In the genomic region with DNA sequence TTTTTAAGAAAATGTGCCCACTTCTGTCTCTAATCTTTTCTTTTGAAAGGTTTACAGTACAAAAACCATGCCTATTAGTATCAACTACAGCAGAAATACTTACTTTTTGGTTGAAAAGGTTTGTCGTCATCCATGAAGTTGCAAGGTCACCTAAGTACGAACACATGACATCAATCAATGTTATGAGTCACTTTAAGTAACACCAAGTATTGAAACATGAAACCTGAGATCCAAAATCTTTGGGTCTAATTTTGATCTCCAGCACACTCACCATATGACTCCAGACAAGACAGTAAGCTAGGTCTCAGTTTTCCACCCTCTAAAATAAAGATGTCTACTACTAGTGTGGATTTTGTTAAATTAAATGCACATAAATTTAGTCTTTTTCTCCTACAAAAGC, we compare ENCODE assay signal across 16 cellular contexts. TPM values are rescaled to one million over a fixed set of nuclear protein-coding genes. Genes with fewer than 3 reads are reported as not detected.
DNase-seq lines count a peak whose midpoint lies in the region; ATAC-seq and TF ChIP-seq lines count a peak whose summit lies in the region.
"Had no signal": no experiment of that assay in that cellular context is flagged by ENCODE, and none has a peak within 500 bp of the region (broad histone marks: within the 10 kb centered on the region; RNA-seq: fewer than 3 reads in every experiment).

No MANE protein-coding gene starts in this region.

- ATAC-seq in activated T-cell treated with anti-CD3 and anti-CD28 coated beads, Interleukin-2, amount 50 U/mL, for 72 hours (replicated peaks in 1 of 2) = peak; percentile 37 to 60
- no peak for ATAC-seq in activated T-cell treated with anti-CD3 and anti-CD28 coated beads, Interleukin-2, amount 50 U/mL, for 4 hours
- no peak for ATAC-seq in GM19397 (IDR thresholded peaks at IDR 0.05; ENCODE audit: unreplicated experiment)
- ATAC-seq: A549, GM12878 had no signal

- no peaks in the 10 kb centered on the region for H3K27me3 ChIP-seq in prostate gland (replicated peaks; ENCODE audit: insufficient read depth)

- no peaks in the 10 kb centered on the region for H3K9me3 Mint-ChIP-seq in activated T-cell treated with anti-CD3 and anti-CD28 coated beads, Interleukin-2, amount 50 U/mL, for 72 hours
- H3K9me3 Mint-ChIP-seq in activated T-cell treated with anti-CD3 and anti-CD28 coated beads, Interleukin-2, amount 50 U/mL, for 4 hours = no peaks in the 10 kb centered on the region

- no peak overlapping the region for H3K4me3 Mint-ChIP-seq in activated T-cell treated with anti-CD3 and anti-CD28 coated beads, Interleukin-2, amount 50 U/mL, for 72 hours
- no peak overlapping the region for H3K4me3 Mint-ChIP-seq in activated T-cell treated with anti-CD3 and anti-CD28 coated beads, Interleukin-2, amount 50 U/mL, for 4 hours

- no peaks in the 10 kb centered on the region for H3K9me3 ChIP-seq in prostate gland
- H3K9me3 ChIP-seq: A549, Caco-2, SK-N-SH had no signal

- no peak for DNase-seq in activated T-cell treated with anti-CD3 and anti-CD28 coated beads, Interleukin-2, amount 50 U/mL, for 72 hours
- DNase-seq in activated T-cell treated with anti-CD3 and anti-CD28 coated beads, Interleukin-2, amount 50 U/mL, for 4 hours = no peak
- peak; percentile 9 for DNase-seq in amniotic epithelial cell (ENCODE audit: low read depth)
- DNase-seq in foreskin fibroblast = peak; percentile 12 to 45
- DNase-seq in activated CD4-positive, alpha-beta T cell treated with anti-CD3 and anti-CD28 coated beads, Interleukin-2, amount 50 U/mL, for 48 hours = no peak
- DNase-seq in prostate gland (ENCODE audit: low spot score) = no peak
- no peak for DNase-seq in effector CD4-positive, alpha-beta T cell
- DNase-seq: Caco-2, Karpas-422, NCI-H1930, NCI-H2227 treated with DMSO at 0.1 percent for 48 hours, NCI-H526, SK-N-SH had no signal

- H3K27ac Mint-ChIP-seq in activated T-cell treated with anti-CD3 and anti-CD28 coated beads, Interleukin-2, amount 50 U/mL, for 72 hours = no peak overlapping the region

- H3K4me1 ChIP-seq in prostate gland (replicated peaks) = no peaks in the 10 kb centered on the region
- H3K4me1 ChIP-seq: Caco-2 had no signal

- WGBS in prostate gland = 80% methylated on average over 2 of the region's 2 CpGs

- H3K4me3 ChIP-seq in foreskin fibroblast (ENCODE audit: low read depth in 1 of 2, low read length in 2 of 2) = no peak overlapping the region
- no peak overlapping the region for H3K4me3 ChIP-seq in prostate gland
- H3K4me3 ChIP-seq: A549, GM12878 had no signal

- no peak overlapping the region for H3K27ac ChIP-seq in prostate gland
- H3K27ac ChIP-seq: A549 had no signal

- no peak for TF ChIP-seq POLR2A in prostate gland (IDR thresholded peaks at IDR 0.05)

- TF ChIP-seq CTCF in foreskin fibroblast (IDR thresholded peaks at IDR 0.05; ENCODE audit: low read depth, low read length) = no peak
- TF ChIP-seq CTCF in prostate gland (IDR thresholded peaks at IDR 0.05) = no peak

- no peaks in the 10 kb centered on the region for H3K27me3 Mint-ChIP-seq in activated T-cell treated with anti-CD3 and anti-CD28 coated beads, Interleukin-2, amount 50 U/mL, for 72 hours (ENCODE audit: low read depth)
- no peaks in the 10 kb centered on the region for H3K27me3 Mint-ChIP-seq in activated T-cell treated with anti-CD3 and anti-CD28 coated beads, Interleukin-2, amount 50 U/mL, for 4 hours (ENCODE audit: low read depth)

- intact Hi-C loops in prostate gland (cut with DNase I) = no loop called here

- H3K36me3 ChIP-seq in prostate gland = no peaks in the 10 kb centered on the region

- H3K36me3 Mint-ChIP-seq in activated T-cell treated with anti-CD3 and anti-CD28 coated beads, Interleukin-2, amount 50 U/mL, for 72 hours (ENCODE audit: insufficient read depth in 2 of 2) = peaks cover 0 to 4% of the 10 kb centered on the region in 2 donors
- no peaks in the 10 kb centered on the region for H3K36me3 Mint-ChIP-seq in activated T-cell treated with anti-CD3 and anti-CD28 coated beads, Interleukin-2, amount 50 U/mL, for 4 hours (ENCODE audit: insufficient read depth)

- H3K4me1 Mint-ChIP-seq in activated T-cell treated with anti-CD3 and anti-CD28 coated beads, Interleukin-2, amount 50 U/mL, for 72 hours (ENCODE audit: low read depth) = peaks cover 4% of the 10 kb centered on the region
- H3K4me1 Mint-ChIP-seq in activated T-cell treated with anti-CD3 and anti-CD28 coated beads, Interleukin-2, amount 50 U/mL, for 4 hours (ENCODE audit: low read depth) = peaks cover 6% of the 10 kb centered on the region

RNA-seq across cellular contexts. Expression of a gene that starts 8.4 kb away (rescaled TPM):
- 1 to 10 TPM; 6.4 to 6.6 TPM for total RNA-seq in activated T-cell treated with anti-CD3 and anti-CD28 coated beads, Interleukin-2, amount 50 U/mL, for 72 hours
- total RNA-seq in activated T-cell treated with anti-CD3 and anti-CD28 coated beads, Interleukin-2, amount 50 U/mL, for 4 hours = 1 to 10 TPM; 4.4 to 5.5 (median 5.2) TPM
- total RNA-seq in prostate gland = 10 to 100 TPM in 1 of 2 donors, 1 to 10 TPM in 1; 4.1 to 19.0 TPM

Comparison
In these comparisons a context has a peak if more than half of its experiments do, and no peak if none do; other contexts are left out.
1. ATAC-seq: peak in activated T-cell treated with anti-CD3 and anti-CD28 coated beads, Interleukin-2, amount 50 U/mL, for 72 hours (2 of 2); none in activated T-cell treated with anti-CD3 and anti-CD28 coated beads, Interleukin-2, amount 50 U/mL, for 4 hours (0 of 2) and GM19397 (single experiment).
2. DNase-seq: peak in amniotic epithelial cell (single experiment) and foreskin fibroblast (2 of 2); none in activated T-cell treated with anti-CD3 and anti-CD28 coated beads, Interleukin-2, amount 50 U/mL, for 72 hours (0 of 2), activated T-cell treated with anti-CD3 and anti-CD28 coated beads, Interleukin-2, amount 50 U/mL, for 4 hours (single experiment), activated CD4-positive, alpha-beta T cell treated with anti-CD3 and anti-CD28 coated beads, Interleukin-2, amount 50 U/mL, for 48 hours (0 of 2), prostate gland (single experiment) and effector CD4-positive, alpha-beta T cell (single experiment).